Comparison of ENCODE assay signal across 1 cellular context in genomic region chr19:38682195-38682867, GRCh38.
A peak's percentile ranks its signal among the peaks of the same experiment; 100 is the strongest.
TF ChIP-seq lines count a peak whose summit lies in the region.

No MANE protein-coding gene starts in this region.

TF ChIP-seq in H1, 55 proteins besides CTCF, POLR2A, EP300 and RAD21:
- TF ChIP-seq SP2 (IDR thresholded peaks at IDR 0.05; ENCODE audit: low read length) (no peak), CEBPB (IDR thresholded peaks at IDR 0.05; ENCODE audit: low read depth, low read length) (no peak), CHD2 (IDR thresholded peaks at IDR 0.05; ENCODE audit: low read length) (no peak), POU5F1 (IDR thresholded peaks at IDR 0.05; ENCODE audit: low read depth, low read length) (no peak), SRF (IDR thresholded peaks at IDR 0.05; ENCODE audit: low read depth, low read length) (no peak), SUZ12 (IDR thresholded peaks at IDR 0.05; ENCODE audit: low read length) (no peak), KDM1A (IDR thresholded peaks at IDR 0.05; ENCODE audit: borderline replicate concordance, low read length) (peak; percentile 51; the same call in 1 of the 2 replicates)
